ENCODE assay signal across 11 cellular contexts in the genomic region with DNA sequence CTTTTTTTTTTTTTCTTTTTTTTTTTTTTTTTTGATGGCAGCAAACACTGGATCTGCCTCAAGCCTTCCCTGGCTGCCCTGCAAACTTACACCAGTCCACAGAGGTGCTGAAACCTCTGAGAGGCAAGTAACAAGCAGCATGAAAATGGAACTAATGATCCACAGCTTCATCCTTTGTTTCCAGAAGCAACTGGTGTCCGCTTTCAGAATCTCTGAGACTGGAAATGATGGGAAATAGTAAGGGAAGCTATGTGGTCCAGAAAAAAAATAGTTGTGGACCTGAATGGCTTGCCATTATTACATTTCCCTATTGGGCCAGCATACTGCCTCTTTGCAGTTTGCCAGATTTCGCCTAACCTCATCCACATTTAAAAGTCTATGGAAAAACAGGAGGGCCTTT.
DNase-seq lines count a peak whose midpoint lies in the region; ATAC-seq and TF ChIP-seq lines count a peak whose summit lies in the region.
"Had no signal": no experiment of that assay in that cellular context is flagged by ENCODE, and none has a peak within 500 bp of the region (broad histone marks: within the 10 kb centered on the region; RNA-seq: fewer than 3 reads in every experiment).

No MANE protein-coding gene starts in this region.

- ATAC-seq in activated T-cell treated with anti-CD3 and anti-CD28 coated beads, Interleukin-2, amount 50 U/mL, for 4 hours = no peak
- ATAC-seq in GM18870 (IDR thresholded peaks at IDR 0.05; ENCODE audit: unreplicated experiment) = no peak

- H3K27me3 ChIP-seq in muscle layer of duodenum (ENCODE audit: low read depth, low read length) = no peaks in the 10 kb centered on the region
- H3K27me3 ChIP-seq in tibial artery = no peaks in the 10 kb centered on the region

- H3K4me3 ChIP-seq in muscle layer of duodenum (ENCODE audit: low read depth in 1 of 2, low read length in 2 of 2) (peak overlapping the region; percentile 16 to 40), tibial artery (peak overlapping the region; percentile 38)

- H3K4me1 ChIP-seq in muscle layer of duodenum (ENCODE audit: control insufficient read depth in 1 of 2, insufficient read depth in 2 of 2, low read length in 2 of 2) (peaks cover 11 to 19% of the 10 kb centered on the region in 2 donors), tibial artery (peaks cover 0 to 32% (median 21%) of the 10 kb centered on the region in 4 donors)

- H3K27ac ChIP-seq in caudate nucleus (ENCODE audit: low read depth, low read length) (peak overlapping the region; percentile 86), muscle layer of duodenum (ENCODE audit: low read length) (peak overlapping the region; percentile 78), tibial artery (peak overlapping the region; percentile 54 to 65)
- H3K27ac ChIP-seq: 22Rv1, VCaP had no signal

- H3K9me3 Mint-ChIP-seq in activated T-cell treated with anti-CD3 and anti-CD28 coated beads, Interleukin-2, amount 50 U/mL, for 4 hours = no peaks in the 10 kb centered on the region

- H3K9me3 ChIP-seq in muscle layer of duodenum (ENCODE audit: control insufficient read depth in 1 of 2, low read length in 2 of 2) (no peaks in the 10 kb centered on the region), tibial artery (no peaks in the 10 kb centered on the region)

- intact Hi-C loops in tibial artery (cut with DNase I; ENCODE audit: low total_unique reads) = no loop called here

- no peaks in the 10 kb centered on the region for H3K36me3 Mint-ChIP-seq in activated T-cell treated with anti-CD3 and anti-CD28 coated beads, Interleukin-2, amount 50 U/mL, for 4 hours (ENCODE audit: insufficient read depth)

- H3K36me3 ChIP-seq in muscle layer of duodenum (ENCODE audit: control insufficient read depth in 1 of 2, insufficient read depth in 2 of 2, low read length in 2 of 2) (no peaks in the 10 kb centered on the region), tibial artery (no peaks in the 10 kb centered on the region)

- H3K27me3 Mint-ChIP-seq in activated T-cell treated with anti-CD3 and anti-CD28 coated beads, Interleukin-2, amount 50 U/mL, for 4 hours (ENCODE audit: low read depth) = peaks cover 45% of the 10 kb centered on the region

- H3K4me1 Mint-ChIP-seq in activated T-cell treated with anti-CD3 and anti-CD28 coated beads, Interleukin-2, amount 50 U/mL, for 4 hours (ENCODE audit: low read depth) = peaks cover 26% of the 10 kb centered on the region

- no peak for TF ChIP-seq CTCF in tibial artery (IDR thresholded peaks at IDR 0.05)

- DNase-seq in DMS 273 (lab: John Stamatoyannopoulos, UW; ENCODE audit: unreplicated experiment) (peak; percentile 41), DMS 273 treated with DMSO at 0.1 percent for 48 hours (lab: John Stamatoyannopoulos, UW) (no peak), caudate nucleus (lab: John Stamatoyannopoulos, UW) (no peak), tibial artery (no peak), GOT3 (lab: John Stamatoyannopoulos, UW) (no peak)
- DNase-seq in activated T-cell treated with anti-CD3 and anti-CD28 coated beads, Interleukin-2, amount 50 U/mL, for 4 hours = no peak
- DNase-seq: activated naive CD4-positive, alpha-beta T cell had no signal

- H3K4me3 Mint-ChIP-seq in activated T-cell treated with anti-CD3 and anti-CD28 coated beads, Interleukin-2, amount 50 U/mL, for 4 hours = no peak overlapping the region
